Comparison of ENCODE assay signal across 18 cellular contexts in genomic region chr4:3834921-3835521, GRCh38.
A peak's percentile ranks its signal among the peaks of the same experiment; 100 is the strongest.
DNase-seq lines count a peak whose midpoint lies in the region; ATAC-seq, FAIRE-seq and TF ChIP-seq lines count a peak whose summit lies in the region.
"Had no signal": no experiment of that assay in that cellular context is flagged by ENCODE, and none has a peak within 500 bp of the region (broad histone marks: within the 10 kb centered on the region; RNA-seq: fewer than 3 reads in every experiment).

No MANE protein-coding gene starts in this region.

- 0 out of 22 replicates have a peak, but pooled peaks cover 0 to 5% (median 0%) of the 10 kb centered on the region in 11 experiments for H3K9me3 ChIP-seq in BLaER1 treated with 17β-estradiol and CSF1 and Interleukin-3, amounts not matched to agents 10 nM and 100 nM (replicated peaks in 1 of 11)
- H3K9me3 ChIP-seq in kidney (ENCODE audit: control insufficient read depth in 1 of 2, low read length in 2 of 2) = no peaks in the 10 kb centered on the region
- H3K9me3 ChIP-seq: Caco-2 had no signal

- H3K4me1 ChIP-seq in BLaER1 treated with 17β-estradiol and CSF1 and Interleukin-3, amounts not matched to agents 10 nM and 100 nM = peaks cover 0 to 57% (median 46%) of the 10 kb centered on the region in 10 experiments; a peak in 19 of 20 replicates
- peaks cover 0 to 3% of the 10 kb centered on the region in 2 donors for H3K4me1 ChIP-seq in kidney (ENCODE audit: control insufficient read depth in 1 of 2, insufficient read depth in 1 of 2, low read depth in 1 of 2, low read length in 2 of 2)
- H3K4me1 ChIP-seq: Caco-2 had no signal

- TF ChIP-seq CTCF in kidney (IDR thresholded peaks at IDR 0.05; ENCODE audit: borderline replicate concordance, extremely low read depth, insufficient read depth) (no peak), chondrocyte (IDR thresholded peaks at IDR 0.05) (no peak)

- ATAC-seq in GM18520 (IDR thresholded peaks at IDR 0.05; ENCODE audit: unreplicated experiment) = no peak

- H3K27me3 Mint-ChIP-seq in chondrocyte (ENCODE audit: low read depth) = peaks cover 45% of the 10 kb centered on the region

- DNase-seq in ELF-1 (ENCODE audit: low read depth, low spot score) (peak; percentile 49), RPMI8226 (peak; percentile 55), kidney (peak; percentile 52), hippocampal formation (lab: John Stamatoyannopoulos, UW) (no peak), chondrocyte (ENCODE audit: low spot score) (no peak)
- DNase-seq: Caco-2, GDM1, GOT3, KBM-7, NCI-H1105, NCI-H187, NCI-H2171 treated with DMSO at 0.1 percent for 48 hours, NCI-H524 treated with DMSO at 0.1 percent for 48 hours, PC-9, SHP77 had no signal

- no peak overlapping the region for H3K4me3 ChIP-seq in BLaER1 treated with 17β-estradiol and CSF1 and Interleukin-3, amounts not matched to agents 10 nM and 100 nM
- H3K4me3 ChIP-seq in kidney (ENCODE audit: low read length in 2 of 2) = no peak overlapping the region
- H3K4me3 ChIP-seq: PC-9 had no signal

- H3K4me3 Mint-ChIP-seq in chondrocyte (ENCODE audit: unreplicated experiment) = no peak overlapping the region

- peaks cover 0 to 14% (median 0%) of the 10 kb centered on the region in 11 experiments; a peak in 9 of 22 replicates for H3K27me3 ChIP-seq in BLaER1 treated with 17β-estradiol and CSF1 and Interleukin-3, amounts not matched to agents 10 nM and 100 nM

- H3K27ac Mint-ChIP-seq in chondrocyte (ENCODE audit: unreplicated experiment) = no peak overlapping the region

- no peaks in the 10 kb centered on the region for H3K36me3 ChIP-seq in BLaER1 treated with 17β-estradiol and CSF1 and Interleukin-3, amounts not matched to agents 10 nM and 100 nM
- H3K36me3 ChIP-seq in kidney (ENCODE audit: control insufficient read depth in 1 of 2, insufficient read depth in 2 of 2, low read length in 2 of 2) = no peaks in the 10 kb centered on the region

- FAIRE-seq in kidney (lab: Jason Lieb, UNC) = no peak
- FAIRE-seq: HTR-8/SVneo had no signal

- no peak overlapping the region for H3K27ac ChIP-seq in BLaER1 treated with 17β-estradiol and CSF1 and Interleukin-3, amounts not matched to agents 10 nM and 100 nM
- H3K27ac ChIP-seq in kidney (ENCODE audit: low read depth in 2 of 2, low read length in 2 of 2) = no peak overlapping the region
- H3K27ac ChIP-seq: PC-9 had no signal

- H3K36me3 Mint-ChIP-seq in chondrocyte (ENCODE audit: low read depth) = no peaks in the 10 kb centered on the region

- intact Hi-C loops in kidney (cut with DNase I) = no loop called here

- peak overlapping the region in 8 of 11 experiments; percentile 45 to 76 (median 66); a peak in 15 of 22 replicates for H3K4me2 ChIP-seq in BLaER1 treated with 17β-estradiol and CSF1 and Interleukin-3, amounts not matched to agents 10 nM and 100 nM
- H3K4me2 ChIP-seq: PC-9 had no signal

- no peaks in the 10 kb centered on the region for H3K4me1 Mint-ChIP-seq in chondrocyte (ENCODE audit: low read depth)

- peaks cover 3% of the 10 kb centered on the region for H3K9me3 Mint-ChIP-seq in chondrocyte (ENCODE audit: low read depth)

- H4K20me1 ChIP-seq in BLaER1 treated with 17β-estradiol and CSF1 and Interleukin-3, amounts not matched to agents 10 nM and 100 nM = peaks cover 0 to 21% (median 0%) of the 10 kb centered on the region in 11 experiments; a peak in 6 of 22 replicates

- no peak overlapping the region for H3K9ac ChIP-seq in BLaER1 treated with 17β-estradiol and CSF1 and Interleukin-3, amounts not matched to agents 10 nM and 100 nM
- no peak overlapping the region for H3K9ac ChIP-seq in kidney (ENCODE audit: low read length in 2 of 2)

Comparison
In these comparisons a context has a peak if more than half of its experiments do, and no peak if none do; other contexts are left out.
1. DNase-seq: peak in ELF-1 (single experiment), RPMI8226 (single experiment) and kidney (single experiment); none in hippocampal formation (0 of 2) and chondrocyte (single experiment).